ENCODE assay signal across 2 cellular contexts in the genomic region with DNA sequence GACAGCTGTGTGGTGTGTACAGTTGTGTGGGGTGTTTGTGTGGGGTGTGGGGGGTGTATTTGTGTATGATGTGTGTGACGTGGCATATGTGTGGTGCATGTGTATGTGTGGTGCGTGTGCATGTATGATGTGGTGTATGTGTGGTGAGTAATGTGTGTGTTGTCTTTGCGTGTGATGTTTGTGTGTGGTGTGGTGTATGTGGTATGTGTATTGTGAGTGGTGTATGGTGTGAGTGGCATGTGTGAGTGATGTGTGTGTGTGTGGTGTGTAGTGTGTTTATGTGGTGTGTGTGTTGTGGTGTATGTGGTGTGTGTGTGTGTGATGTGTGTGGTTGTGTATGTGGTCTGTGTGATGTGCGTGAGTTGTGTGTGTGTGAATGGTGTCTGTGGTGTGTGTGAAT.
TF ChIP-seq lines count a peak whose summit lies in the region.

No MANE protein-coding gene starts in this region.

TF ChIP-seq in HEK293, 187 proteins besides CTCF, POLR2A, EP300 and RAD21 (continued from another document and continues in another):
- TF ChIP-seq, protein P1, sequence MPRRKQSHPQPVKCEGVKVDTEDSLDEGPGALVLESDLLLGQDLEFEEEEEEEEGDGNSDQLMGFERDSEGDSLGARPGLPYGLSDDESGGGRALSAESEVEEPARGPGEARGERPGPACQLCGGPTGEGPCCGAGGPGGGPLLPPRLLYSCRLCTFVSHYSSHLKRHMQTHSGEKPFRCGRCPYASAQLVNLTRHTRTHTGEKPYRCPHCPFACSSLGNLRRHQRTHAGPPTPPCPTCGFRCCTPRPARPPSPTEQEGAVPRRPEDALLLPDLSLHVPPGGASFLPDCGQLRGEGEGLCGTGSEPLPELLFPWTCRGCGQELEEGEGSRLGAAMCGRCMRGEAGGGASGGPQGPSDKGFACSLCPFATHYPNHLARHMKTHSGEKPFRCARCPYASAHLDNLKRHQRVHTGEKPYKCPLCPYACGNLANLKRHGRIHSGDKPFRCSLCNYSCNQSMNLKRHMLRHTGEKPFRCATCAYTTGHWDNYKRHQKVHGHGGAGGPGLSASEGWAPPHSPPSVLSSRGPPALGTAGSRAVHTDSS (tag by site-specific recombination; IDR thresholded peaks at IDR 0.05), result no peak
- TF ChIP-seq ZNF16 (tag by site-specific recombination; IDR thresholded peaks at IDR 0.05; ENCODE audit: low read depth) (no peak; the same call in 1 of the 2 replicates), ZNF529 (tag by site-specific recombination; IDR thresholded peaks at IDR 0.05; ENCODE audit: insufficient replicate concordance) (no peak), SCRT2 (tag by site-specific recombination; IDR thresholded peaks at IDR 0.05) (no peak), ZBTB7A (tag by site-specific recombination; IDR thresholded peaks at IDR 0.05; ENCODE audit: low read depth) (no peak), GLI4 (tag by site-specific recombination; IDR thresholded peaks at IDR 0.05) (no peak), ZNF621 (tag by site-specific recombination; IDR thresholded peaks at IDR 0.05) (0 out of 2 replicates have a peak, but pooled peaks have one; percentile 48), ZNF274 (IDR thresholded peaks at IDR 0.05; ENCODE audit: low read length) (no peak), ZNF274 (tag by site-specific recombination; IDR thresholded peaks at IDR 0.05; ENCODE audit: borderline replicate concordance) (peak; percentile 38; the same call in 1 of the 2 replicates), ZNF132 (tag by site-specific recombination; IDR thresholded peaks at IDR 0.05; ENCODE audit: borderline replicate concordance) (no peak), ZNF707 (tag by site-specific recombination; IDR thresholded peaks at IDR 0.05) (0 out of 2 replicates have a peak, but pooled peaks have one; percentile 26), ZNF211 (tag by site-specific recombination; IDR thresholded peaks at IDR 0.05; ENCODE audit: low read depth) (no peak), ZSCAN23 (tag by site-specific recombination; IDR thresholded peaks at IDR 0.05) (no peak), TRIM28 (IDR thresholded peaks at IDR 0.05; ENCODE audit: borderline replicate concordance, low read length) (no peak), OVOL3 (tag by site-specific recombination; IDR thresholded peaks at IDR 0.05) (no peak), ZNF843 (tag by site-specific recombination; IDR thresholded peaks at IDR 0.05) (no peak)
- TF ChIP-seq, protein P2, sequence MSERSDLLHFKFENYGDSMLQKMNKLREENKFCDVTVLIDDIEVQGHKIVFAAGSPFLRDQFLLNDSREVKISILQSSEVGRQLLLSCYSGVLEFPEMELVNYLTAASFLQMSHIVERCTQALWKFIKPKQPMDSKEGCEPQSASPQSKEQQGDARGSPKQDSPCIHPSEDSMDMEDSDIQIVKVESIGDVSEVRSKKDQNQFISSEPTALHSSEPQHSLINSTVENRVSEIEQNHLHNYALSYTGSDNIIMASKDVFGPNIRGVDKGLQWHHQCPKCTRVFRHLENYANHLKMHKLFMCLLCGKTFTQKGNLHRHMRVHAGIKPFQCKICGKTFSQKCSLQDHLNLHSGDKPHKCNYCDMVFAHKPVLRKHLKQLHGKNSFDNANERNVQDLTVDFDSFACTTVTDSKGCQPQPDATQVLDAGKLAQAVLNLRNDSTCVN (tag by site-specific recombination; optimal IDR thresholded peaks at IDR 0.05), result peak; percentile 11
- TF ChIP-seq, protein P3, sequence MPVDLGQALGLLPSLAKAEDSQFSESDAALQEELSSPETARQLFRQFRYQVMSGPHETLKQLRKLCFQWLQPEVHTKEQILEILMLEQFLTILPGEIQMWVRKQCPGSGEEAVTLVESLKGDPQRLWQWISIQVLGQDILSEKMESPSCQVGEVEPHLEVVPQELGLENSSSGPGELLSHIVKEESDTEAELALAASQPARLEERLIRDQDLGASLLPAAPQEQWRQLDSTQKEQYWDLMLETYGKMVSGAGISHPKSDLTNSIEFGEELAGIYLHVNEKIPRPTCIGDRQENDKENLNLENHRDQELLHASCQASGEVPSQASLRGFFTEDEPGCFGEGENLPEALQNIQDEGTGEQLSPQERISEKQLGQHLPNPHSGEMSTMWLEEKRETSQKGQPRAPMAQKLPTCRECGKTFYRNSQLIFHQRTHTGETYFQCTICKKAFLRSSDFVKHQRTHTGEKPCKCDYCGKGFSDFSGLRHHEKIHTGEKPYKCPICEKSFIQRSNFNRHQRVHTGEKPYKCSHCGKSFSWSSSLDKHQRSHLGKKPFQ (tag by site-specific recombination; IDR thresholded peaks at IDR 0.05), result 0 out of 2 replicates have a peak, but pooled peaks have one; percentile 36
- TF ChIP-seq, protein P4, sequence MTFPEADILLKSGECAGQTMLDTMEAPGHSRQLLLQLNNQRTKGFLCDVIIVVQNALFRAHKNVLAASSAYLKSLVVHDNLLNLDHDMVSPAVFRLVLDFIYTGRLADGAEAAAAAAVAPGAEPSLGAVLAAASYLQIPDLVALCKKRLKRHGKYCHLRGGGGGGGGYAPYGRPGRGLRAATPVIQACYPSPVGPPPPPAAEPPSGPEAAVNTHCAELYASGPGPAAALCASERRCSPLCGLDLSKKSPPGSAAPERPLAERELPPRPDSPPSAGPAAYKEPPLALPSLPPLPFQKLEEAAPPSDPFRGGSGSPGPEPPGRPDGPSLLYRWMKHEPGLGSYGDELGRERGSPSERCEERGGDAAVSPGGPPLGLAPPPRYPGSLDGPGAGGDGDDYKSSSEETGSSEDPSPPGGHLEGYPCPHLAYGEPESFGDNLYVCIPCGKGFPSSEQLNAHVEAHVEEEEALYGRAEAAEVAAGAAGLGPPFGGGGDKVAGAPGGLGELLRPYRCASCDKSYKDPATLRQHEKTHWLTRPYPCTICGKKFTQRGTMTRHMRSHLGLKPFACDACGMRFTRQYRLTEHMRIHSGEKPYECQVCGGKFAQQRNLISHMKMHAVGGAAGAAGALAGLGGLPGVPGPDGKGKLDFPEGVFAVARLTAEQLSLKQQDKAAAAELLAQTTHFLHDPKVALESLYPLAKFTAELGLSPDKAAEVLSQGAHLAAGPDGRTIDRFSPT (tag by site-specific recombination; IDR thresholded peaks at IDR 0.05), result no peak
- TF ChIP-seq, protein P5, sequence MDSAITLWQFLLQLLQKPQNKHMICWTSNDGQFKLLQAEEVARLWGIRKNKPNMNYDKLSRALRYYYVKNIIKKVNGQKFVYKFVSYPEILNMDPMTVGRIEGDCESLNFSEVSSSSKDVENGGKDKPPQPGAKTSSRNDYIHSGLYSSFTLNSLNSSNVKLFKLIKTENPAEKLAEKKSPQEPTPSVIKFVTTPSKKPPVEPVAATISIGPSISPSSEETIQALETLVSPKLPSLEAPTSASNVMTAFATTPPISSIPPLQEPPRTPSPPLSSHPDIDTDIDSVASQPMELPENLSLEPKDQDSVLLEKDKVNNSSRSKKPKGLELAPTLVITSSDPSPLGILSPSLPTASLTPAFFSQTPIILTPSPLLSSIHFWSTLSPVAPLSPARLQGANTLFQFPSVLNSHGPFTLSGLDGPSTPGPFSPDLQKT (IDR thresholded peaks at IDR 0.05; ENCODE audit: borderline replicate concordance, low read depth, low read length), result no peak

TF ChIP-seq in K562, 482 proteins besides CTCF, POLR2A, EP300 and RAD21 (continued from another document):
- TF ChIP-seq HNRNPL (IDR thresholded peaks at IDR 0.05; ENCODE audit: low read depth, low read length), result no peak
- TF ChIP-seq, protein P6, sequence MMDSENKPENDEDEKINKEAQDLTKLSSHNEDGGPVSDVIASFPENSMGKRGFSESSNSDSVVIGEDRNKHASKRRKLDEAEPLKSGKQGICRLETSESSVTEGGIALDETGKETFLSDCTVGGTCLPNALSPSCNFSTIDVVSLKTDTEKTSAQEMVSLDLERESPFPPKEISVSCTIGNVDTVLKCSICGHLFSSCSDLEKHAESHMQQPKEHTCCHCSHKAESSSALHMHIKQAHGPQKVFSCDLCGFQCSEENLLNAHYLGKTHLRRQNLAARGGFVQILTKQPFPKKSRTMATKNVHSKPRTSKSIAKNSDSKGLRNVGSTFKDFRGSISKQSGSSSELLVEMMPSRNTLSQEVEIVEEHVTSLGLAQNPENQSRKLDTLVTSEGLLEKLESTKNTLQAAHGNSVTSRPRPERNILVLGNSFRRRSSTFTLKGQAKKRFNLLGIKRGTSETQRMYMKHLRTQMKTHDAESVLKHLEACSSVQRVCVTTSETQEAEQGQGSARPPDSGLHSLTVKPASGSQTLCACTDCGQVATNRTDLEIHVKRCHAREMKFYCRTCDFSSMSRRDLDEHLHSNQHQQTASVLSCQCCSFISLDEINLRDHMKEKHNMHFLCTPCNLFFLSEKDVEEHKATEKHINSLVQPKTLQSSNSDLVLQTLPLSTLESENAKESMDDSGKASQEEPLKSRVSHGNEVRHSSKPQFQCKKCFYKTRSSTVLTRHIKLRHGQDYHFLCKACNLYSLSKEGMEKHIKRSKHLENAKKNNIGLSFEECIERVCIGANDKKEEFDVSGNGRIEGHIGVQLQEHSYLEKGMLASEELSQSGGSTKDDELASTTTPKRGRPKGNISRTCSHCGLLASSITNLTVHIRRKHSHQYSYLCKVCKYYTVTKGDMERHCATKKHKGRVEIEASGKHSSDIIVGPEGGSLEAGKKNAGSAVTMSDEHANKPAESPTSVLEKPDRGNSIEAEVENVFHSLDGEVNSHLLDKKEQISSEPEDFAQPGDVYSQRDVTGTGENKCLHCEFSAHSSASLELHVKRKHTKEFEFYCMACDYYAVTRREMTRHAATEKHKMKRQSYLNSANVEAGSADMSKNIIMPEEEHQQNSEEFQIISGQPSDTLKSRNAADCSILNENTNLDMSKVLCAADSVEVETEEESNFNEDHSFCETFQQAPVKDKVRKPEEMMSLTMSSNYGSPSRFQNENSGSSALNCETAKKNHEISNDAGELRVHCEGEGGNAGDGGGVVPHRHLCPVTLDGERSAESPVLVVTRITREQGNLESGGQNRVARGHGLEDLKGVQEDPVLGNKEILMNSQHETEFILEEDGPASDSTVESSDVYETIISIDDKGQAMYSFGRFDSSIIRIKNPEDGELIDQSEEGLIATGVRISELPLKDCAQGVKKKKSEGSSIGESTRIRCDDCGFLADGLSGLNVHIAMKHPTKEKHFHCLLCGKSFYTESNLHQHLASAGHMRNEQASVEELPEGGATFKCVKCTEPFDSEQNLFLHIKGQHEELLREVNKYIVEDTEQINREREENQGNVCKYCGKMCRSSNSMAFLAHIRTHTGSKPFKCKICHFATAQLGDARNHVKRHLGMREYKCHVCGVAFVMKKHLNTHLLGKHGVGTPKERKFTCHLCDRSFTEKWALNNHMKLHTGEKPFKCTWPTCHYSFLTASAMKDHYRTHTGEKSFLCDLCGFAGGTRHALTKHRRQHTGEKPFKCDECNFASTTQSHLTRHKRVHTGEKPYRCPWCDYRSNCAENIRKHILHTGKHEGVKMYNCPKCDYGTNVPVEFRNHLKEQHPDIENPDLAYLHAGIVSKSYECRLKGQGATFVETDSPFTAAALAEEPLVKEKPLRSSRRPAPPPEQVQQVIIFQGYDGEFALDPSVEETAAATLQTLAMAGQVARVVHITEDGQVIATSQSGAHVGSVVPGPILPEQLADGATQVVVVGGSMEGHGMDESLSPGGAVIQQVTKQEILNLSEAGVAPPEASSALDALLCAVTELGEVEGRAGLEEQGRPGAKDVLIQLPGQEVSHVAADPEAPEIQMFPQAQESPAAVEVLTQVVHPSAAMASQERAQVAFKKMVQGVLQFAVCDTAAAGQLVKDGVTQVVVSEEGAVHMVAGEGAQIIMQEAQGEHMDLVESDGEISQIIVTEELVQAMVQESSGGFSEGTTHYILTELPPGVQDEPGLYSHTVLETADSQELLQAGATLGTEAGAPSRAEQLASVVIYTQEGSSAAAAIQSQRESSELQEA (IDR thresholded peaks at IDR 0.05; ENCODE audit: low read depth), result no peak
- no peak for TF ChIP-seq FOXJ3 (CRISPR knock-in tag; IDR thresholded peaks at IDR 0.05)
- no peak for TF ChIP-seq CBX3 (IDR thresholded peaks at IDR 0.05; ENCODE audit: borderline replicate concordance in 1 of 2, low read length in 2 of 2)
- no peak for TF ChIP-seq HDAC6 (IDR thresholded peaks at IDR 0.05; ENCODE audit: low read depth, low read length)
